8 cellular contexts compared by ENCODE assay signal in genomic region chr6:44074383-44075136, GRCh38. TPM values are rescaled to one million over a fixed set of nuclear protein-coding genes. Genes with fewer than 3 reads are reported as not detected.
DNase-seq lines count a peak whose midpoint lies in the region; ATAC-seq and TF ChIP-seq lines count a peak whose summit lies in the region.

No MANE protein-coding gene starts in this region.

- H3K9ac ChIP-seq in Loucy (ENCODE audit: low read depth, low read length, poor library complexity, severe bottlenecking): peak overlapping the region; percentile 98

- H3K36me3 Mint-ChIP-seq in activated T-cell treated with anti-CD3 and anti-CD28 coated beads, Interleukin-2, amount 50 U/mL, for 72 hours (ENCODE audit: insufficient read depth in 2 of 2): no peaks in the 10 kb centered on the region
- H3K36me3 Mint-ChIP-seq in progenitor cell of endocrine pancreas (ENCODE audit: insufficient read depth): no peaks in the 10 kb centered on the region

- no peaks in the 10 kb centered on the region for H4K20me1 ChIP-seq in Loucy (ENCODE audit: insufficient read depth, low read length, poor library complexity, severe bottlenecking)

- H3K4me1 ChIP-seq in Loucy (ENCODE audit: insufficient read depth, low read length, poor library complexity, severe bottlenecking): peaks cover 32% of the 10 kb centered on the region
- H3K4me1 ChIP-seq in uterus: peaks cover 14 to 16% of the 10 kb centered on the region in 2 donors

- peak; percentile 100 for DNase-seq in 8988T
- peak; percentile 73 to 76 for DNase-seq in activated T-cell treated with anti-CD3 and anti-CD28 coated beads, Interleukin-2, amount 50 U/mL, for 72 hours
- DNase-seq in foreskin melanocyte: peak; percentile 43
- DNase-seq in progenitor cell of endocrine pancreas (ENCODE audit: low spot score, unreplicated experiment): peak; percentile 41
- peak; percentile 76 to 81 for DNase-seq in uterus
- DNase-seq in NCI-H2196 treated with DMSO at 0.1 percent for 48 hours (lab: John Stamatoyannopoulos, UW; ENCODE audit: unreplicated experiment): no peak

- no peaks in the 10 kb centered on the region for H3F3A ChIP-seq in Loucy (ENCODE audit: low read depth)

- peaks cover 19% of the 10 kb centered on the region for H3K4me1 Mint-ChIP-seq in activated T-cell treated with anti-CD3 and anti-CD28 coated beads, Interleukin-2, amount 50 U/mL, for 72 hours (ENCODE audit: low read depth)
- peaks cover 11% of the 10 kb centered on the region for H3K4me1 Mint-ChIP-seq in progenitor cell of endocrine pancreas (ENCODE audit: low read depth)

- peak overlapping the region; percentile 84 to 90 for H3K4me3 Mint-ChIP-seq in activated T-cell treated with anti-CD3 and anti-CD28 coated beads, Interleukin-2, amount 50 U/mL, for 72 hours
- H3K4me3 Mint-ChIP-seq in progenitor cell of endocrine pancreas (ENCODE audit: low read depth): peak overlapping the region; percentile 54

- intact Hi-C loops in uterus (cut with DNase I; ENCODE audit: low total_unique reads): loop anchor here (2.0 kb wide), 1 partner anchor 304 kb away; the partner anchor contains the start of gene VEGFA

- peaks cover 33% of the 10 kb centered on the region for H3K27me3 Mint-ChIP-seq in activated T-cell treated with anti-CD3 and anti-CD28 coated beads, Interleukin-2, amount 50 U/mL, for 72 hours (ENCODE audit: low read depth)
- H3K27me3 Mint-ChIP-seq in progenitor cell of endocrine pancreas: peaks cover 22% of the 10 kb centered on the region

- H3K36me3 ChIP-seq in Loucy (ENCODE audit: insufficient read depth, low read length): no peaks in the 10 kb centered on the region
- no peaks in the 10 kb centered on the region for H3K36me3 ChIP-seq in uterus

- peaks cover 10% of the 10 kb centered on the region; the same call in 1 of the 2 replicates for H3K79me2 ChIP-seq in Loucy (ENCODE audit: insufficient read depth, low read length)

- ATAC-seq in GM19395 (IDR thresholded peaks at IDR 0.05; ENCODE audit: unreplicated experiment): peak; percentile 45
- ATAC-seq in activated T-cell treated with anti-CD3 and anti-CD28 coated beads, Interleukin-2, amount 50 U/mL, for 72 hours (replicated peaks in 1 of 2): peak; percentile 61 to 63

- TF ChIP-seq CTCF in Loucy (conservative IDR thresholded peaks at IDR 0.05; ENCODE audit: low read length) (peak; percentile 95), progenitor cell of endocrine pancreas (IDR thresholded peaks at IDR 0.05; ENCODE audit: unreplicated experiment) (peak; percentile 92), uterus (IDR thresholded peaks at IDR 0.05) (peak; percentile 84 to 90 (median 87))

- H3K4me2 ChIP-seq in Loucy (ENCODE audit: low read depth, low read length, poor library complexity, severe bottlenecking): peak overlapping the region; percentile 100

- H3K9me3 ChIP-seq in Loucy (ENCODE audit: insufficient read depth, low read depth, low read length) (no peaks in the 10 kb centered on the region), uterus (no peaks in the 10 kb centered on the region)

- H3K27ac ChIP-seq in uterus: peak overlapping the region; percentile 81 to 92

- H3K4me3 ChIP-seq in Loucy (ENCODE audit: low read length, poor library complexity, severe bottlenecking) (peak overlapping the region; percentile 97), uterus (no peak overlapping the region)

- H2AFZ ChIP-seq in Loucy (ENCODE audit: low read length): 0 out of 2 replicates have a peak overlapping the region, but pooled peaks have one; percentile 9

- no peaks in the 10 kb centered on the region for H3K9me3 Mint-ChIP-seq in activated T-cell treated with anti-CD3 and anti-CD28 coated beads, Interleukin-2, amount 50 U/mL, for 72 hours
- H3K9me3 Mint-ChIP-seq in progenitor cell of endocrine pancreas (ENCODE audit: low read depth): no peaks in the 10 kb centered on the region

- H3K27me3 ChIP-seq in Loucy (ENCODE audit: insufficient read depth, low read length, poor library complexity, severe bottlenecking) (no peaks in the 10 kb centered on the region), uterus (no peaks in the 10 kb centered on the region)

- H3K27ac Mint-ChIP-seq in activated T-cell treated with anti-CD3 and anti-CD28 coated beads, Interleukin-2, amount 50 U/mL, for 72 hours: no peak overlapping the region
- peak overlapping the region; percentile 29 for H3K27ac Mint-ChIP-seq in progenitor cell of endocrine pancreas

- no peak for TF ChIP-seq POLR2A in uterus (IDR thresholded peaks at IDR 0.05)

- no peaks in the 10 kb centered on the region for H3K9me2 ChIP-seq in Loucy (replicated peaks; ENCODE audit: low read depth, low read length)

RNA-seq across cellular contexts. Expression of gene MRPL14, which starts 52.7 kb away (rescaled TPM):
- total RNA-seq in activated T-cell treated with anti-CD3 and anti-CD28 coated beads, Interleukin-2, amount 50 U/mL, for 72 hours: 10 to 100 TPM; 31.6 to 33.6 TPM
- total RNA-seq in progenitor cell of endocrine pancreas (49.9 and 51.1 TPM in 2 replicates), uterus (10 to 100 TPM; 19.5 to 39.1 (median 33.6) TPM)

RNA-seq across cellular contexts. Expression of gene TMEM63B, which starts 52.8 kb away (rescaled TPM):
- total RNA-seq in activated T-cell treated with anti-CD3 and anti-CD28 coated beads, Interleukin-2, amount 50 U/mL, for 72 hours: 10 to 100 TPM; 16.3 to 17.9 TPM
- total RNA-seq in progenitor cell of endocrine pancreas (69.1 and 72.3 TPM in 2 replicates), uterus (10 to 100 TPM in 2 of 4 donors, 1 to 10 TPM in 1, under 1 TPM in 1; 0.77 to 24.9 (median 15.4) TPM)
